Comparison of ENCODE assay signal across 16 cellular contexts in the genomic region with DNA sequence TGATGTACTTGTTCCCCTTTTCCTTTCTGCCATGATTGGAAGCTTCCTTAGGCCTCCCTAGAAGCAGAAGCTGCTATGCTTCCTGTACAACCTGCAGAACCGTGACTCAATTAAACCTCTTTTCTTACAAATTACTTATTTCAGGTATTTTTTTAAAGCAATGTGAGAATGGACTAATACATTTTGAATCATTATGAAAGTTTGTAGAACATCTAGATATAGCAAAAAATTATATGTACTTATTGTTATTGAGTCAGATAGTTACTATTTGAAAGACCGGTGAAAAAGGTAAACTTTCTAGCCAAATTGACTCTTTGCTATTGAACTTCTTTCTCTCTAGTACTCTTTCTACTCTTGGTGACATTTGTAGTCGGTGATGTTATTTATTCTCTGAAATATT.
DNase-seq lines count a peak whose midpoint lies in the region; ATAC-seq and TF ChIP-seq lines count a peak whose summit lies in the region.
"Had no signal": no experiment of that assay in that cellular context is flagged by ENCODE, and none has a peak within 500 bp of the region (broad histone marks: within the 10 kb centered on the region; RNA-seq: fewer than 3 reads in every experiment).

No MANE protein-coding gene starts in this region.

- H3K27ac ChIP-seq in GM23248 = no peak overlapping the region
- H3K27ac ChIP-seq in coronary artery = no peak overlapping the region

- intact Hi-C loops in left cardiac atrium (cut with DNase I) = no loop called here

- H2AFZ ChIP-seq in GM23248 = no peak overlapping the region
- H2AFZ ChIP-seq: GM23338 had no signal

- peaks cover 4% of the 10 kb centered on the region; the same call in 1 of the 2 replicates for H3K9me2 ChIP-seq in GM23248 (ENCODE audit: insufficient read depth)

- no peak for TF ChIP-seq CTCF in NB4 (IDR thresholded peaks at IDR 0.05; ENCODE audit: low read depth, low read length)
- TF ChIP-seq CTCF in coronary artery (IDR thresholded peaks at IDR 0.05) = no peak

- H3K9ac ChIP-seq in GM23248 = no peak overlapping the region

- H3K4me1 ChIP-seq in GM23248 (ENCODE audit: insufficient read depth) = no peaks in the 10 kb centered on the region

- H3K9me3 ChIP-seq in GM23248 (ENCODE audit: low read depth) = no peaks in the 10 kb centered on the region

- WGBS in GM23248 (ENCODE audit: low coverage in 1 of 2, low lambda C conversion rate in 2 of 2, missing lambda C conversion rate in 2 of 2), 2 experiments = 32 to 36% methylated on average over 3 of the region's 3 CpGs

- ATAC-seq in HG02870 (IDR thresholded peaks at IDR 0.05; ENCODE audit: unreplicated experiment) (peak; percentile 55), HG03520 (IDR thresholded peaks at IDR 0.05; ENCODE audit: unreplicated experiment) (peak; percentile 48), left cardiac atrium (no peak)
- ATAC-seq: GM23338, HCT116 had no signal

- no peaks in the 10 kb centered on the region for H3K27me3 ChIP-seq in GM23248 (replicated peaks; ENCODE audit: insufficient read depth)

- in situ Hi-C loops in GM23248 (cut with MboI) = no loop called here

- H4K20me1 ChIP-seq in GM23248 (ENCODE audit: insufficient read depth) = no peaks in the 10 kb centered on the region

- H3K4me3 ChIP-seq in NB4 (ENCODE audit: low read depth, low read length) (no peak overlapping the region), GM23248 (no peak overlapping the region), coronary artery (no peak overlapping the region)
- H3K4me3 ChIP-seq: GM23338 had no signal

- TF ChIP-seq POLR2A in NB4 (IDR thresholded peaks at IDR 0.05; ENCODE audit: extremely low read depth, insufficient read length) = no peak

- H3F3A ChIP-seq in GM23248 (ENCODE audit: insufficient read depth) = no peaks in the 10 kb centered on the region

- no peaks in the 10 kb centered on the region for H3K36me3 ChIP-seq in GM23248 (ENCODE audit: low read depth)

- DNase-seq in NB4 (ENCODE audit: low read depth) (peak; percentile 6), GM23248 (no peak), left cardiac atrium (no peak), coronary artery (ENCODE audit: low spot score) (no peak)
- DNase-seq: C1 segment of cervical spinal cord; Calu3; CD4-positive, alpha-beta memory T cell; COR-L47; DMS53; DMS79 treated with DMSO at 0.1 percent for 48 hours; GF-D8; H9 had no signal

- no peak overlapping the region for H3K4me2 ChIP-seq in GM23248 (ENCODE audit: unreplicated experiment)
- H3K4me2 ChIP-seq: GM23338 had no signal

- H3K79me2 ChIP-seq in GM23248 (ENCODE audit: insufficient read depth) = no peaks in the 10 kb centered on the region

Comparison
In these comparisons a context has a peak if more than half of its experiments do, and no peak if none do; other contexts are left out.
1. ATAC-seq: peak in HG02870 (single experiment) and HG03520 (single experiment); none in left cardiac atrium (0 of 2).